ENCODE assay signal across 9 cellular contexts in genomic region chr1:212498243-212498642, GRCh38.
DNase-seq lines count a peak whose midpoint lies in the region; ATAC-seq and TF ChIP-seq lines count a peak whose summit lies in the region.
"Had no signal": no experiment of that assay in that cellular context is flagged by ENCODE, and none has a peak within 500 bp of the region (broad histone marks: within the 10 kb centered on the region; RNA-seq: fewer than 3 reads in every experiment).

No MANE protein-coding gene starts in this region.

- H3K9ac ChIP-seq in PC-3 (ENCODE audit: low read length): no peak overlapping the region

- no peak for TF ChIP-seq POLR2A in thyroid gland (IDR thresholded peaks at IDR 0.05)

- H3K27me3 ChIP-seq in PC-3 (ENCODE audit: low read length) (no peaks in the 10 kb centered on the region), thyroid gland (no peaks in the 10 kb centered on the region), HAP-1 (ENCODE audit: low read depth) (no peaks in the 10 kb centered on the region)

- H3K79me2 ChIP-seq in PC-3 (ENCODE audit: low read length): no peaks in the 10 kb centered on the region

- no peak for TF ChIP-seq CTCF in PC-3 (conservative IDR thresholded peaks at IDR 0.05; ENCODE audit: low read depth, low read length)
- TF ChIP-seq CTCF in fibroblast of pulmonary artery (IDR thresholded peaks at IDR 0.05; ENCODE audit: low read length, missing control alignments): no peak
- TF ChIP-seq CTCF in thyroid gland (IDR thresholded peaks at IDR 0.05): no peak

- H3F3A ChIP-seq in PC-3 (ENCODE audit: low read length, unreplicated experiment): no peaks in the 10 kb centered on the region

- 0 out of 2 replicates have a peak overlapping the region, but pooled peaks have one; percentile 6 for H3K4me2 ChIP-seq in PC-3 (ENCODE audit: low read length)

- BruUV-seq in PC-3 (replicated peaks; lab: Mats Ljungman, UMichigan): no TSS peak

- POLR2A ChIA-PET in PC-3 (lab: Charles Lee; ENCODE audit: unreplicated experiment): interaction anchor here (0.6 kb wide), 1 partner anchor 11 kb away, joined by 16 read pairs; no protein-coding TSS in a partner anchor

- H3K4me3 ChIP-seq in PC-3 (ENCODE audit: low read length) (no peak overlapping the region), fibroblast of pulmonary artery (replicated peaks; ENCODE audit: low read depth, low read length) (no peak overlapping the region), thyroid gland (replicated peaks in 1 of 3) (no peak overlapping the region), HAP-1 (no peak overlapping the region)

- H2AFZ ChIP-seq in PC-3 (ENCODE audit: low read length): no peak overlapping the region

- H4K20me1 ChIP-seq in PC-3 (ENCODE audit: low read length): no peaks in the 10 kb centered on the region

- DNase-seq in NCI-H82 (lab: John Stamatoyannopoulos, UW) (peak; percentile 55), NCI-H82 treated with DMSO at 0.1 percent for 48 hours (lab: John Stamatoyannopoulos, UW; ENCODE audit: unreplicated experiment) (no peak), PC-3 (peak; percentile 83), fibroblast of pulmonary artery (ENCODE audit: low read depth) (peak; percentile 86), thyroid gland (peak; percentile 58 to 70), HAP-1 (ENCODE audit: low spot score in 2 of 2) (no peak), NCI-H2171 (lab: John Stamatoyannopoulos, UW) (no peak)
- no peak for DNase-seq in effector CD8-positive, alpha-beta T cell (lab: John Stamatoyannopoulos, UW)
- DNase-seq: left cardiac atrium had no signal

- 53 to 67% methylated on average over 4 of the region's 4 CpGs for WGBS in thyroid gland, 2 donors

- peaks cover 12% of the 10 kb centered on the region; the same call in 1 of the 2 replicates for H3K4me1 ChIP-seq in PC-3 (ENCODE audit: insufficient read depth, low read length)
- H3K4me1 ChIP-seq in thyroid gland: peaks cover 0 to 9% of the 10 kb centered on the region in 2 donors
- H3K4me1 ChIP-seq in HAP-1: no peaks in the 10 kb centered on the region

- in situ Hi-C loops in HAP-1 (cut with MboI; ENCODE audit: low sequenced_read_pairs): loop anchor here (25.0 kb wide), 1 partner anchor 489 kb away; no protein-coding TSS in a partner anchor

- CTCF ChIA-PET in PC-3 (lab: Charles Lee): no interaction called here

- intact Hi-C loops in PC-3 (cut with micrococcal nuclease) (no loop called here), thyroid gland (cut with DNase I) (loop anchor here (10.0 kb wide), 1 partner anchor 57 kb away; no protein-coding TSS in a partner anchor)

- H3K27ac ChIP-seq in PC-3 (ENCODE audit: low read length) (0 out of 2 replicates have a peak overlapping the region, but pooled peaks have one; percentile 3), thyroid gland (no peak overlapping the region)

- no peaks in the 10 kb centered on the region for H3K36me3 ChIP-seq in PC-3 (ENCODE audit: low read depth, low read length)
- H3K36me3 ChIP-seq in thyroid gland: no peaks in the 10 kb centered on the region
- H3K36me3 ChIP-seq in HAP-1 (replicated peaks): no peaks in the 10 kb centered on the region

- H3K9me2 ChIP-seq in PC-3 (replicated peaks; ENCODE audit: low read length): no peaks in the 10 kb centered on the region

- H3K9me3 ChIP-seq in PC-3 (ENCODE audit: low read length): no peaks in the 10 kb centered on the region
- H3K9me3 ChIP-seq in thyroid gland: no peaks in the 10 kb centered on the region
- no peaks in the 10 kb centered on the region for H3K9me3 ChIP-seq in HAP-1

- peak; percentile 59 for ATAC-seq in PC-3

Comparison
In these comparisons a context has a peak if more than half of its experiments do, and no peak if none do; other contexts are left out.
1. DNase-seq: peak in NCI-H82 (single experiment), PC-3 (single experiment), fibroblast of pulmonary artery (single experiment) and thyroid gland (2 of 2); none in NCI-H82 treated with DMSO at 0.1 percent for 48 hours (single experiment), HAP-1 (0 of 2), NCI-H2171 (single experiment) and effector CD8-positive, alpha-beta T cell (single experiment).